Comparison of ENCODE assay signal across 37 cellular contexts in genomic region chr3:59404064-59404463, GRCh38.
"Had no signal": no experiment of that assay in that cellular context is flagged by ENCODE, and none has a peak within 500 bp of the region (broad histone marks: within the 10 kb centered on the region; RNA-seq: fewer than 3 reads in every experiment).

No MANE protein-coding gene starts in this region.

- H3K9me3 ChIP-seq: adrenal gland, ascending aorta, body of pancreas, breast epithelium had no signal

- ATAC-seq: activated naive CD4-positive, alpha-beta T cell treated with anti-CD3 and anti-CD28 coated beads, Interleukin-2, amount 50 U/mL, for 72 hours; activated naive CD8-positive, alpha-beta T cell treated with anti-CD3 and anti-CD28 coated beads, Interleukin-2, amount 50 U/mL, for 24 hours; activated T-cell treated with anti-CD3 and anti-CD28 coated beads, Interleukin-2, amount 50 U/mL, for 4 hours; activated T-cell treated with anti-CD3 and anti-CD28 coated beads, Interleukin-2, amount 50 U/mL, for 72 hours; activated T-helper 17 cell treated with anti-CD3 and anti-CD28 coated beads, Interleukin-2, amount 50 U/mL, for 72 hours; body of pancreas had no signal

- H3K4me3 Mint-ChIP-seq: activated naive CD4-positive, alpha-beta T cell treated with anti-CD3 and anti-CD28 coated beads for 36 hours; activated naive CD4-positive, alpha-beta T cell treated with anti-CD3 and anti-CD28 coated beads, Interleukin-2, amount 10 ng/mL, durations not matched to agents 7 days and 5 days; activated naive CD4-positive, alpha-beta T cell treated with anti-CD3 and anti-CD28 coated beads, Interleukin-2, amount 50 U/mL, for 24 hours; activated naive CD8-positive, alpha-beta T cell; activated naive CD8-positive, alpha-beta T cell treated with anti-CD3 and anti-CD28 coated beads, Interleukin-2, amount 50 U/mL, for 24 hours; activated T-cell treated with anti-CD3 and anti-CD28 coated beads, Interleukin-2, amount 50 U/mL, for 24 hours; activated T-cell treated with anti-CD3 and anti-CD28 coated beads, Interleukin-2, amount 50 U/mL, for 4 hours; activated T-cell treated with anti-CD3 and anti-CD28 coated beads, Interleukin-2, amount 50 U/mL, for 72 hours; activated T-helper 1 cell treated with anti-CD3 and anti-CD28 coated beads, Interleukin-12 subunit alpha, Interleukin-12 subunit beta, Interleukin-2, Interleukin-4 antibody, amounts not matched to agents 30 ng/mL and 10 ng/mL and 1 ng/mL, durations not matched to agents 14 hours and 24 hours and 36 hours; activated T-helper 17 cell treated with anti-CD3 and anti-CD28 coated beads, Interleukin-2, amount 50 U/mL, for 72 hours; central memory CD8-positive, alpha-beta T cell had no signal

- H3K36me3 ChIP-seq: adrenal gland, ascending aorta, brain microvascular endothelial cell, breast epithelium, cardiac muscle cell had no signal

- H3K27ac Mint-ChIP-seq: activated naive CD4-positive, alpha-beta T cell treated with anti-CD3 and anti-CD28 coated beads for 36 hours; activated naive CD4-positive, alpha-beta T cell treated with anti-CD3 and anti-CD28 coated beads, Interleukin-2, amount 10 ng/mL, durations not matched to agents 7 days and 5 days; activated naive CD4-positive, alpha-beta T cell treated with anti-CD3 and anti-CD28 coated beads, Interleukin-2, amount 50 U/mL, for 24 hours; activated naive CD8-positive, alpha-beta T cell; activated naive CD8-positive, alpha-beta T cell treated with anti-CD3 and anti-CD28 coated beads, Interleukin-2, amount 50 U/mL, for 24 hours; activated T-cell treated with anti-CD3 and anti-CD28 coated beads, Interleukin-2, amount 50 U/mL, for 24 hours; activated T-cell treated with anti-CD3 and anti-CD28 coated beads, Interleukin-2, amount 50 U/mL, for 72 hours; activated T-helper 1 cell treated with anti-CD3 and anti-CD28 coated beads, Interleukin-12 subunit alpha, Interleukin-12 subunit beta, Interleukin-2, Interleukin-4 antibody, amounts not matched to agents 30 ng/mL and 10 ng/mL and 1 ng/mL, durations not matched to agents 14 hours and 24 hours and 36 hours; activated T-helper 17 cell treated with anti-CD3 and anti-CD28 coated beads, Interleukin-2, amount 50 U/mL, for 72 hours; activated T-helper 2 cell treated with anti-CD3 and anti-CD28 coated beads, Interferon-gamma antibody, Interleukin-2, Interleukin-4, amounts not matched to agents 10 μg/mL and 5 μg/mL and 100 μg/mL, durations not matched to agents 14 hours and 24 hours and 36 hours had no signal

- H3K36me3 Mint-ChIP-seq: activated naive CD4-positive, alpha-beta T cell treated with anti-CD3 and anti-CD28 coated beads, Interleukin-2, amount 10 ng/mL, durations not matched to agents 7 days and 5 days; activated naive CD4-positive, alpha-beta T cell treated with anti-CD3 and anti-CD28 coated beads, Interleukin-2, amount 50 U/mL, for 24 hours; activated naive CD8-positive, alpha-beta T cell; brain had no signal

- H3K27me3 ChIP-seq: adrenal gland, ascending aorta, body of pancreas, brain microvascular endothelial cell, breast epithelium, cardiac muscle cell had no signal

- H3K9me3 Mint-ChIP-seq: activated naive CD4-positive, alpha-beta T cell treated with anti-CD3 and anti-CD28 coated beads for 36 hours; activated naive CD4-positive, alpha-beta T cell treated with anti-CD3 and anti-CD28 coated beads, Interleukin-2, amount 50 U/mL, for 24 hours; activated naive CD8-positive, alpha-beta T cell treated with anti-CD3 and anti-CD28 coated beads, Interleukin-2, amount 50 U/mL, for 24 hours; activated T-cell treated with anti-CD3 and anti-CD28 coated beads, Interleukin-2, amount 50 U/mL, for 24 hours; activated T-cell treated with anti-CD3 and anti-CD28 coated beads, Interleukin-2, amount 50 U/mL, for 4 hours; activated T-cell treated with anti-CD3 and anti-CD28 coated beads, Interleukin-2, amount 50 U/mL, for 72 hours; activated T-helper 1 cell treated with anti-CD3 and anti-CD28 coated beads, Interleukin-12 subunit alpha, Interleukin-12 subunit beta, Interleukin-2, Interleukin-4 antibody, amounts not matched to agents 30 ng/mL and 10 ng/mL and 1 ng/mL, durations not matched to agents 14 hours and 24 hours and 36 hours; activated T-helper 17 cell treated with anti-CD3 and anti-CD28 coated beads, Interleukin-2, amount 50 U/mL, for 72 hours; activated T-helper 2 cell treated with anti-CD3 and anti-CD28 coated beads, Interferon-gamma antibody, Interleukin-2, Interleukin-4, amounts not matched to agents 10 μg/mL and 5 μg/mL and 100 μg/mL, durations not matched to agents 14 hours and 24 hours and 36 hours; central memory CD8-positive, alpha-beta T cell had no signal

- H3K27ac ChIP-seq: adrenal gland, ascending aorta, body of pancreas, brain microvascular endothelial cell, breast epithelium, cardiac muscle cell had no signal

- H3K4me3 ChIP-seq: adrenal gland, ascending aorta, body of pancreas, breast epithelium, cardiac muscle cell had no signal

- H3K27me3 Mint-ChIP-seq: activated naive CD4-positive, alpha-beta T cell treated with anti-CD3 and anti-CD28 coated beads, Interleukin-2, amount 50 U/mL, for 24 hours; activated naive CD8-positive, alpha-beta T cell; activated naive CD8-positive, alpha-beta T cell treated with anti-CD3 and anti-CD28 coated beads, Interleukin-2, amount 50 U/mL, for 24 hours; activated T-cell treated with anti-CD3 and anti-CD28 coated beads, Interleukin-2, amount 50 U/mL, for 24 hours; activated T-helper 17 cell treated with anti-CD3 and anti-CD28 coated beads, Interleukin-2, amount 50 U/mL, for 72 hours; brain; central memory CD8-positive, alpha-beta T cell had no signal

- H3K4me1 ChIP-seq: adrenal gland, ascending aorta, body of pancreas, breast epithelium had no signal

- DNase-seq: activated effector memory CD4-positive, alpha-beta T cell treated with anti-CD3 and anti-CD28 coated beads, Interleukin-2, amount 50 U/mL, for 16 hours; activated effector memory CD4-positive, alpha-beta T cell treated with Interleukin-2 at 50 U/mL for 16 hours; activated gamma-delta T cell; activated gamma-delta T cell treated with Interleukin-2 at 50 U/mL for 16 hours; activated naive CD4-positive, alpha-beta T cell; activated naive CD4-positive, alpha-beta T cell treated with anti-CD3 and anti-CD28 coated beads for 36 hours; activated naive CD4-positive, alpha-beta T cell treated with anti-CD3 and anti-CD28 coated beads, Interleukin-2, amount 10 ng/mL, durations not matched to agents 7 days and 5 days; activated naive CD4-positive, alpha-beta T cell treated with anti-CD3 and anti-CD28 coated beads, Interleukin-2, amount 50 U/mL, for 16 hours; activated naive CD4-positive, alpha-beta T cell treated with Interleukin-2 at 50 U/mL for 16 hours; activated naive CD8-positive, alpha-beta T cell treated with anti-CD3 and anti-CD28 coated beads, Interleukin-2, amount 50 U/mL, for 24 hours; activated T-cell treated with anti-CD3 and anti-CD28 coated beads for 4 hours; activated T-cell treated with anti-CD3 and anti-CD28 coated beads, Interleukin-2, amount 50 U/mL, for 1 hour; activated T-cell treated with anti-CD3 and anti-CD28 coated beads, Interleukin-2, amount 50 U/mL, for 24 hours; activated T-cell treated with anti-CD3 and anti-CD28 coated beads, Interleukin-2, amount 50 U/mL, for 4 hours; activated T-cell treated with anti-CD3 and anti-CD28 coated beads, Interleukin-2, amount 50 U/mL, for 48 hours; activated T-cell treated with anti-CD3 and anti-CD28 coated beads, Interleukin-2, amount 50 U/mL, for 72 hours; adrenal gland; amniotic stem cell; amygdala; anterior cingulate cortex; aorta; body of pancreas; brain microvascular endothelial cell; caudate nucleus; central memory CD4-positive, alpha-beta T cell; cerebellar nuclear complex had no signal
